In the genomic region with DNA sequence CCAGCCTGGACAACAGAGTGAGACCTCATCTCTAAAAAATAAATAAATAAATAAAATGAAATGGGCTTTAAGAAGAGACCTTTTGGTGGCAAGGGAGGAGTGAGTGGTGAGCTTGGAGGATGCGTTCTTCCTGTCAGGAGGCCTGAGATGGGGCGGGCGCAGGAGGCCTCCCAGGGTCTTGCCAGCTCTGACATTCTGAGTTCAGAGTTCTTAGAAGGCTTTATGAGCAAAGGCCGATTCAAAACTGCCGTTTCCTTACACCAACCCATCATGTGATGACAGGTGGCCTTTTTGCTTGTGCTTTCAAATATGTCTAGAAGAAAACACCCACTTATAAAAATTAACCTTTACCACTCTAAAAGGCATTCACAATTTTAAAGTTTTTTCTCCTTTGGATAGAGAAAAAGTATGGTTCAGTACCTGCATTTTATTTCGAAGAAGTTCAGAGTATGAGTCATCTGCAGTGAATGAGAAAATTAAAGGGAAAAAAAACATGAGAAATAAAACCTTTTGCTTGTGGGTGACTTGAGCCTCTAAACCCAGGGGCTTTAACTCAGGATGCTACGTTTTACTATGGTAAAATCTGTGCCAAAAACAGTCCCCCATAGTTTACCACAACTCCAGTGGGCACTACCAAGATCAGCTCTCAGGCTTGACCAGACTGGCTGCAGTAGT, we compare ENCODE assay signal across 21 cellular contexts.
DNase-seq lines count a peak whose midpoint lies in the region; ATAC-seq and TF ChIP-seq lines count a peak whose summit lies in the region.
"Had no signal": no experiment of that assay in that cellular context is flagged by ENCODE, and none has a peak within 500 bp of the region (broad histone marks: within the 10 kb centered on the region; RNA-seq: fewer than 3 reads in every experiment).

No MANE protein-coding gene starts in this region.

- peak; percentile 67 for DNase-seq in activated CD4-positive, alpha-beta T cell treated with anti-CD3 and anti-CD28 coated beads for 36 hours
- DNase-seq in activated CD4-positive, alpha-beta T cell treated with anti-CD3 and anti-CD28 coated beads for 4 hours = no peak
- no peak for DNase-seq in AG04450 (ENCODE audit: low read depth, low spot score)
- DNase-seq in activated T-cell treated with anti-CD3 and anti-CD28 coated beads, Interleukin-2, amount 50 U/mL, for 72 hours = peak; percentile 60 to 66
- peak; percentile 52 for DNase-seq in kidney glomerular epithelial cell (lab: John Stamatoyannopoulos, UW)
- DNase-seq in COLO668 (lab: John Stamatoyannopoulos, UW; ENCODE audit: unreplicated experiment) = no peak
- no peak for DNase-seq in tibial nerve (ENCODE audit: low spot score in 2 of 2)
- DNase-seq in cerebellum (ENCODE audit: low spot score) = no peak
- DNase-seq: DMS53, erythroblast, gastrocnemius medialis, left lung, NCI-H1048, NCI-H2081, occipital lobe, sigmoid colon, tibial artery, WERI-Rb-1 had no signal

- no peak for TF ChIP-seq POLR2A in tibial nerve (IDR thresholded peaks at IDR 0.05)

- ATAC-seq in activated CD4-positive, alpha-beta T cell treated with anti-CD3 and anti-CD28 coated beads for 36 hours = peak; percentile 94
- ATAC-seq in activated T-cell treated with anti-CD3 and anti-CD28 coated beads, Interleukin-2, amount 50 U/mL, for 72 hours (replicated peaks in 1 of 2) = peak; percentile 91
- ATAC-seq: gastrocnemius medialis, left lung had no signal

- no peaks in the 10 kb centered on the region for H3K9me3 ChIP-seq in AG04450 (ENCODE audit: control insufficient read depth, insufficient read depth, low read length)
- H3K9me3 ChIP-seq in tibial nerve = no peaks in the 10 kb centered on the region
- H3K9me3 ChIP-seq: BLaER1, gastrocnemius medialis, left lung, sigmoid colon, tibial artery had no signal

- no peaks in the 10 kb centered on the region for H3K9me3 Mint-ChIP-seq in activated CD4-positive, alpha-beta T cell treated with anti-CD3 and anti-CD28 coated beads for 36 hours (ENCODE audit: low read depth)
- H3K9me3 Mint-ChIP-seq in activated T-cell treated with anti-CD3 and anti-CD28 coated beads, Interleukin-2, amount 50 U/mL, for 72 hours = no peaks in the 10 kb centered on the region
- H3K9me3 Mint-ChIP-seq: brain had no signal

- peaks cover 0 to 68% (median 0%) of the 10 kb centered on the region in 3 donors for H3K36me3 ChIP-seq in tibial nerve

- H3K27ac Mint-ChIP-seq in activated CD4-positive, alpha-beta T cell treated with anti-CD3 and anti-CD28 coated beads for 36 hours = peak overlapping the region; percentile 73
- peak overlapping the region; percentile 79 for H3K27ac Mint-ChIP-seq in activated T-cell treated with anti-CD3 and anti-CD28 coated beads, Interleukin-2, amount 50 U/mL, for 72 hours

- H3K27ac ChIP-seq in AG04450 (ENCODE audit: low read depth, low read length) (peak overlapping the region; percentile 31), tibial nerve (no peak overlapping the region)
- H3K27ac ChIP-seq: BLaER1, gastrocnemius medialis, KMS-11, left lung, sigmoid colon, tibial artery, WERI-Rb-1 had no signal

- CTCF ChIA-PET in activated CD4-positive, alpha-beta T cell treated with anti-CD3 and anti-CD28 coated beads for 36 hours (lab: Charles Lee) = no interaction called here
- CTCF ChIA-PET in AG04450 (lab: Charles Lee) = interaction anchor here (0.6 kb wide), 1 partner anchor 57 kb away, joined by 4 read pairs; no protein-coding TSS in a partner anchor

- H3K4me3 ChIP-seq in AG04450 (ENCODE audit: low read depth, low read length) (no peak overlapping the region), tibial nerve (no peak overlapping the region)
- H3K4me3 ChIP-seq: BLaER1, gastrocnemius medialis, left lung, sigmoid colon, tibial artery had no signal

- POLR2A ChIA-PET in activated CD4-positive, alpha-beta T cell treated with anti-CD3 and anti-CD28 coated beads for 36 hours (lab: Charles Lee) = interaction anchor here (0.6 kb wide), 1 partner anchor 32 kb away, joined by 4 read pairs; no protein-coding TSS in a partner anchor
- POLR2A ChIA-PET in AG04450 (lab: Yijun Ruan, JAX) = no interaction called here

- H3K4me3 Mint-ChIP-seq in activated CD4-positive, alpha-beta T cell treated with anti-CD3 and anti-CD28 coated beads for 36 hours = no peak overlapping the region
- peak overlapping the region; percentile 51 to 55 for H3K4me3 Mint-ChIP-seq in activated T-cell treated with anti-CD3 and anti-CD28 coated beads, Interleukin-2, amount 50 U/mL, for 72 hours
- H3K4me3 Mint-ChIP-seq: brain had no signal

- H3K4me1 Mint-ChIP-seq in activated CD4-positive, alpha-beta T cell treated with anti-CD3 and anti-CD28 coated beads for 36 hours = peaks cover 19% of the 10 kb centered on the region
- H3K4me1 Mint-ChIP-seq in activated T-cell treated with anti-CD3 and anti-CD28 coated beads, Interleukin-2, amount 50 U/mL, for 72 hours (ENCODE audit: low read depth) = peaks cover 39% of the 10 kb centered on the region

- intact Hi-C loops in activated CD4-positive, alpha-beta T cell treated with anti-CD3 and anti-CD28 coated beads for 36 hours (cut with DNase I, micrococcal nuclease) = loop anchor here in 1 of 2 experiments (1.0 kb wide), 1 partner anchor 11 kb away; no protein-coding TSS in a partner anchor

- WGBS in tibial nerve, 2 donors = 76 to 81% methylated on average over 7 of the region's 7 CpGs

- peaks cover 0 to 17% (median 0%) of the 10 kb centered on the region in 4 donors for H3K4me1 ChIP-seq in tibial nerve
- H3K4me1 ChIP-seq: left lung had no signal

- TF ChIP-seq EP300 in tibial nerve (IDR thresholded peaks at IDR 0.05) = no peak

- H3K27me3 ChIP-seq in AG04450 (ENCODE audit: control insufficient read depth, insufficient read depth, low read length) = no peaks in the 10 kb centered on the region
- H3K27me3 ChIP-seq in tibial nerve = no peaks in the 10 kb centered on the region
- H3K27me3 ChIP-seq: BLaER1, gastrocnemius medialis, left lung, sigmoid colon, tibial artery had no signal

- peaks cover 2% of the 10 kb centered on the region for H3K36me3 Mint-ChIP-seq in activated CD4-positive, alpha-beta T cell treated with anti-CD3 and anti-CD28 coated beads for 36 hours (ENCODE audit: low read depth)
- H3K36me3 Mint-ChIP-seq in activated T-cell treated with anti-CD3 and anti-CD28 coated beads, Interleukin-2, amount 50 U/mL, for 72 hours (ENCODE audit: insufficient read depth in 2 of 2) = no peaks in the 10 kb centered on the region

- TF ChIP-seq CTCF in AG04450 (IDR thresholded peaks at IDR 0.05; ENCODE audit: low read depth, low read length) (no peak), tibial nerve (IDR thresholded peaks at IDR 0.05) (no peak)

- H3K27me3 Mint-ChIP-seq in activated CD4-positive, alpha-beta T cell treated with anti-CD3 and anti-CD28 coated beads for 36 hours = no peaks in the 10 kb centered on the region
- H3K27me3 Mint-ChIP-seq in activated T-cell treated with anti-CD3 and anti-CD28 coated beads, Interleukin-2, amount 50 U/mL, for 72 hours (ENCODE audit: low read depth) = no peaks in the 10 kb centered on the region
- H3K27me3 Mint-ChIP-seq: brain had no signal

Comparison
In these comparisons a context has a peak if more than half of its experiments do, and no peak if none do; other contexts are left out.
1. DNase-seq: peak in activated CD4-positive, alpha-beta T cell treated with anti-CD3 and anti-CD28 coated beads for 36 hours (single experiment), activated T-cell treated with anti-CD3 and anti-CD28 coated beads, Interleukin-2, amount 50 U/mL, for 72 hours (2 of 2) and kidney glomerular epithelial cell (single experiment); none in activated CD4-positive, alpha-beta T cell treated with anti-CD3 and anti-CD28 coated beads for 4 hours (0 of 2), AG04450 (single experiment), COLO668 (single experiment), tibial nerve (0 of 2) and cerebellum (single experiment).